Comparison of ENCODE assay signal across 17 cellular contexts in genomic region chr13:78595458-78595818, GRCh38. TPM values are rescaled to one million over a fixed set of nuclear protein-coding genes. Genes with fewer than 3 reads are reported as not detected.
DNase-seq lines count a peak whose midpoint lies in the region; ATAC-seq and TF ChIP-seq lines count a peak whose summit lies in the region.
"Had no signal": no experiment of that assay in that cellular context is flagged by ENCODE, and none has a peak within 500 bp of the region (broad histone marks: within the 10 kb centered on the region; RNA-seq: fewer than 3 reads in every experiment).

No MANE protein-coding gene starts in this region.

- H3K79me2 ChIP-seq in SK-N-SH (ENCODE audit: insufficient read depth) = no peaks in the 10 kb centered on the region

- CTCF ChIA-PET in SK-N-SH (lab: Yijun Ruan, JAX) = interaction anchor here (1.5 kb wide), 2 partner anchors 354 to 458 kb away, joined by 4 read pairs; no protein-coding TSS in a partner anchor

- H3K4me1 ChIP-seq in left ventricle myocardium inferior (peaks cover 20% of the 10 kb centered on the region), right cardiac atrium (ENCODE audit: control insufficient read depth, insufficient read depth, low read length) (peaks cover 3% of the 10 kb centered on the region), SK-N-SH (ENCODE audit: control insufficient read depth in 1 of 2, insufficient read depth in 2 of 2, low read depth in 1 of 2, low read length in 1 of 2) (peaks cover 0 to 12% of the 10 kb centered on the region in 2 experiments; a peak in 1 of 4 replicates), iPS-20b (ENCODE audit: insufficient read depth, low read length) (peaks cover 8% of the 10 kb centered on the region; the same call in 1 of the 2 replicates), thoracic aorta (ENCODE audit: control insufficient read depth in 1 of 2, low read depth in 2 of 2) (peaks cover 2 to 5% of the 10 kb centered on the region in 2 donors)

- H4K20me1 ChIP-seq in SK-N-SH (ENCODE audit: insufficient read depth) = no peaks in the 10 kb centered on the region

- H2AFZ ChIP-seq in SK-N-SH (ENCODE audit: low read depth) = no peak overlapping the region

- no peak for TF ChIP-seq EP300 in SK-N-SH (IDR thresholded peaks at IDR 0.05; ENCODE audit: borderline replicate concordance in 1 of 2, low read depth in 1 of 2, low read length in 1 of 2)

- H3F3A ChIP-seq in SK-N-SH (replicated peaks; ENCODE audit: insufficient read depth) = no peaks in the 10 kb centered on the region

- H3K9ac ChIP-seq in SK-N-SH = no peak overlapping the region
- H3K9ac ChIP-seq in iPS-20b (ENCODE audit: low read depth, low read length) = no peak overlapping the region

- H3K27ac ChIP-seq in left ventricle myocardium inferior (replicated peaks) (no peak overlapping the region), right cardiac atrium (ENCODE audit: low read length) (no peak overlapping the region), SK-N-SH (ENCODE audit: low read depth in 2 of 2, low read length in 1 of 2) (no peak overlapping the region), iPS-20b (ENCODE audit: low read length) (no peak overlapping the region), thoracic aorta (no peak overlapping the region)

- DNase-seq in left ventricle myocardium inferior (no peak), right cardiac atrium (no peak), SK-N-SH (no peak), thoracic aorta (ENCODE audit: low spot score) (no peak), NCI-H2196 (lab: John Stamatoyannopoulos, UW; ENCODE audit: unreplicated experiment) (no peak), KG1 (lab: John Stamatoyannopoulos, UW) (no peak)
- DNase-seq: activated CD4-positive, alpha-beta T cell treated with anti-CD3 and anti-CD28 coated beads, Interleukin-2, amount 50 U/mL, for 4 hours; amygdala; foreskin melanocyte; left colon; NCI-H1694; stimulated activated naive CD4-positive, alpha-beta T cell treated with Interleukin-2 at 50 U/mL for 16 hours; SW 1271 had no signal

- no peaks in the 10 kb centered on the region for H3K36me3 ChIP-seq in left ventricle myocardium inferior
- H3K36me3 ChIP-seq in SK-N-SH (replicated peaks in 1 of 2; ENCODE audit: control insufficient read depth in 1 of 2, insufficient read depth in 2 of 2, low read length in 1 of 2) = no peaks in the 10 kb centered on the region
- H3K36me3 ChIP-seq in iPS-20b (ENCODE audit: insufficient read depth, low read depth, low read length) = no peaks in the 10 kb centered on the region
- H3K36me3 ChIP-seq in thoracic aorta = no peaks in the 10 kb centered on the region

- H3K9me3 ChIP-seq in left ventricle myocardium inferior (replicated peaks) (no peaks in the 10 kb centered on the region), right cardiac atrium (ENCODE audit: control insufficient read depth, low read length) (no peaks in the 10 kb centered on the region), SK-N-SH (no peaks in the 10 kb centered on the region), iPS-20b (ENCODE audit: insufficient read depth, low read depth, low read length) (no peaks in the 10 kb centered on the region), thoracic aorta (no peaks in the 10 kb centered on the region)

- peaks cover 100% of the 10 kb centered on the region for H3K27me3 ChIP-seq in left ventricle myocardium inferior (ENCODE audit: low read depth)
- peaks cover 9% of the 10 kb centered on the region for H3K27me3 ChIP-seq in right cardiac atrium (ENCODE audit: control insufficient read depth, insufficient read depth)
- H3K27me3 ChIP-seq in SK-N-SH (ENCODE audit: insufficient read depth) = peaks cover 81% of the 10 kb centered on the region
- peaks cover 100% of the 10 kb centered on the region for H3K27me3 ChIP-seq in iPS-20b (ENCODE audit: insufficient read depth, low read length)
- peaks cover 38% of the 10 kb centered on the region for H3K27me3 ChIP-seq in thoracic aorta (replicated peaks; ENCODE audit: insufficient read depth)

- 6% methylated on average over 17 of the region's 17 CpGs for WGBS in right cardiac atrium
- 17% methylated on average over 17 of the region's 17 CpGs for WGBS in SK-N-SH (ENCODE audit: low lambda C conversion rate)

- intact Hi-C loops in left ventricle myocardium inferior (cut with micrococcal nuclease) = no loop called here
- intact Hi-C loops in right cardiac atrium (cut with DNase I) = no loop called here

- H3K9me2 ChIP-seq in SK-N-SH = no peaks in the 10 kb centered on the region

- POLR2A ChIA-PET in SK-N-SH (lab: Yijun Ruan, JAX) = no interaction called here

- TF ChIP-seq RAD21 in SK-N-SH (IDR thresholded peaks at IDR 0.05; ENCODE audit: low read length) = no peak

- peak overlapping the region; percentile 65 for H3K4me2 ChIP-seq in SK-N-SH

- TF ChIP-seq CTCF in left ventricle myocardium inferior (IDR thresholded peaks at IDR 0.05; ENCODE audit: borderline replicate concordance) (no peak), SK-N-SH (IDR thresholded peaks at IDR 0.05) (no peak), thoracic aorta (IDR thresholded peaks at IDR 0.05) (no peak)

- H3K4me3 ChIP-seq in left ventricle myocardium inferior (peak overlapping the region; percentile 54), right cardiac atrium (ENCODE audit: low read length) (no peak overlapping the region), SK-N-SH (ENCODE audit: low read depth in 2 of 2, low read length in 1 of 2) (peak overlapping the region in 1 of 2 experiments; percentile 50; a peak in 2 of 4 replicates), iPS-20b (ENCODE audit: low read length) (peak overlapping the region; percentile 71), thoracic aorta (peak overlapping the region; percentile 58)

- ATAC-seq in right cardiac atrium = no peak
- no peak for ATAC-seq in thoracic aorta (ENCODE audit: insufficient number of reproducible peaks, low FRiP score, low read depth)
- no peak for ATAC-seq in GM19452 (IDR thresholded peaks at IDR 0.05; ENCODE audit: unreplicated experiment)

TF ChIP-seq in SK-N-SH, 30 proteins besides CTCF, POLR2A, EP300 and RAD21:
- TF ChIP-seq USF1 (IDR thresholded peaks at IDR 0.05; ENCODE audit: borderline replicate concordance, low read depth) (no peak), JUND (IDR thresholded peaks at IDR 0.05) (no peak), NRF1 (IDR thresholded peaks at IDR 0.05; ENCODE audit: low read depth, low read length) (no peak)

RNA-seq across cellular contexts. Expression of gene POU4F1, which starts 7.9 kb away (rescaled TPM):
- not detected for total RNA-seq in left ventricle myocardium inferior
- not detected for total RNA-seq in right cardiac atrium
- polyA plus RNA-seq in right cardiac atrium = not detected
- polyA plus RNA-seq in SK-N-SH (2012; rRNA removed) = not detected in 2 replicates
- polyA plus RNA-seq in SK-N-SH (2012; cell fraction: cytosol; rRNA removed) = under 0.01 TPM in 1 of 2 replicates, not detected in the other
- 0.01 and 0.04 TPM in 2 replicates for polyA plus RNA-seq in SK-N-SH (2012; cell fraction: nucleus; rRNA removed)
- 1 to 10 TPM in 1 of 2 donors, not detected in 1; 1.1 TPM for total RNA-seq in thoracic aorta
- total RNA-seq: osteoblast had no signal
- polyA plus RNA-seq: CD14-positive monocyte had no signal
